ENCODE assay signal across 8 cellular contexts in genomic region chr4:123399638-123400358, GRCh38. TPM values are rescaled to one million over a fixed set of nuclear protein-coding genes. Genes with fewer than 3 reads are reported as not detected.
DNase-seq lines count a peak whose midpoint lies in the region; ATAC-seq and TF ChIP-seq lines count a peak whose summit lies in the region.

No MANE protein-coding gene starts in this region.

- peak overlapping the region; percentile 62 for H3K4me3 ChIP-seq in BJ (ENCODE audit: low read depth, low read length)
- peak overlapping the region; percentile 79 for H3K4me3 ChIP-seq in MM.1S (ENCODE audit: low read length)
- peak overlapping the region; percentile 55 for H3K4me3 ChIP-seq in colonic mucosa
- peak overlapping the region; percentile 92 to 99 for H3K4me3 ChIP-seq in muscle layer of colon (ENCODE audit: low read depth in 1 of 2, low read length in 2 of 2)

- CTCF ChIA-PET in BJ (lab: Yijun Ruan, JAX), result interaction anchor here (0.9 to 2.0 kb wide), 5 partner anchors 10 to 709 kb away, joined by 3 to 14 read pairs (median 4); no protein-coding TSS in a partner anchor

- TF ChIP-seq CTCF in BJ (IDR thresholded peaks at IDR 0.05; ENCODE audit: insufficient read depth, low read depth, low read length) (no peak), MM.1S (IDR thresholded peaks at IDR 0.05; ENCODE audit: low read length) (no peak), colonic mucosa (IDR thresholded peaks at IDR 0.05) (no peak)

- peaks cover 11% of the 10 kb centered on the region for H3F3A ChIP-seq in MM.1S (ENCODE audit: insufficient read depth, low read length)

- H3K27ac ChIP-seq in MM.1S (ENCODE audit: low read length) (peak overlapping the region; percentile 52; the same call in 1 of the 2 replicates), colonic mucosa (peak overlapping the region; percentile 95), muscle layer of colon (ENCODE audit: low read depth, low read length) (peak overlapping the region; percentile 85)

- H3K9ac ChIP-seq in MM.1S (ENCODE audit: low read length), result peak overlapping the region; percentile 65
- peak overlapping the region; percentile 64 to 85 for H3K9ac ChIP-seq in colonic mucosa (ENCODE audit: low read depth in 2 of 2, low read length in 2 of 2)
- H3K9ac ChIP-seq in muscle layer of colon (ENCODE audit: low read length), result peak overlapping the region; percentile 69

- ATAC-seq in HG03565 (IDR thresholded peaks at IDR 0.05; ENCODE audit: unreplicated experiment) (no peak), HG02763 (IDR thresholded peaks at IDR 0.05; ENCODE audit: unreplicated experiment) (no peak)

- H3K4me2 ChIP-seq in MM.1S (ENCODE audit: low read depth, low read length), result peak overlapping the region; percentile 94

- H3K27me3 ChIP-seq in BJ (ENCODE audit: control insufficient read depth, insufficient read depth, low read length), result no peaks in the 10 kb centered on the region
- no peaks in the 10 kb centered on the region for H3K27me3 ChIP-seq in MM.1S (replicated peaks; ENCODE audit: insufficient read depth, low read length)
- no peaks in the 10 kb centered on the region for H3K27me3 ChIP-seq in colonic mucosa
- H3K27me3 ChIP-seq in muscle layer of colon (ENCODE audit: control insufficient read depth in 1 of 2, insufficient read depth in 2 of 2, low read length in 2 of 2), result no peaks in the 10 kb centered on the region

- no peaks in the 10 kb centered on the region for H3K9me2 ChIP-seq in MM.1S (replicated peaks; ENCODE audit: insufficient read depth, low read length)

- no peaks in the 10 kb centered on the region for H4K20me1 ChIP-seq in MM.1S (ENCODE audit: insufficient read depth, low read length)

- H3K79me2 ChIP-seq in MM.1S (ENCODE audit: low read length), result peaks cover 46% of the 10 kb centered on the region

- no peak for DNase-seq in BJ (ENCODE audit: low read depth)
- DNase-seq in MM.1S, result peak; percentile 27
- no peak for DNase-seq in colonic mucosa
- no peak for DNase-seq in NCI-H1417 (lab: John Stamatoyannopoulos, UW)
- DNase-seq in HuH-7 (ENCODE audit: low spot score), result no peak

- intact Hi-C loops in colonic mucosa (cut with DNase I), result loop anchor here (5.0 to 10.0 kb wide), 2 partner anchors 155 to 258 kb away; no protein-coding TSS in a partner anchor

- POLR2A ChIA-PET in BJ (lab: Charles Lee), result interaction anchor here (0.6 kb wide), 1 partner anchor 9 kb away, joined by 3 read pairs; no protein-coding TSS in a partner anchor

- H3K9me3 ChIP-seq in MM.1S (replicated peaks; ENCODE audit: insufficient read depth, low read length) (no peaks in the 10 kb centered on the region), colonic mucosa (no peaks in the 10 kb centered on the region), muscle layer of colon (ENCODE audit: low read length) (no peaks in the 10 kb centered on the region)

- H3K4me1 ChIP-seq in MM.1S (ENCODE audit: low read length), result 0 out of 2 replicates have a peak, but pooled peaks cover 8% of the 10 kb centered on the region
- no peaks in the 10 kb centered on the region for H3K4me1 ChIP-seq in colonic mucosa
- peaks cover 5% of the 10 kb centered on the region for H3K4me1 ChIP-seq in muscle layer of colon (ENCODE audit: insufficient read depth, low read length)

- H2AFZ ChIP-seq in MM.1S (ENCODE audit: low read length), result peak overlapping the region; percentile 78

- H3K36me3 ChIP-seq in BJ (ENCODE audit: control insufficient read depth, insufficient read depth, low read length) (0 out of 2 replicates have a peak, but pooled peaks cover 4% of the 10 kb centered on the region), MM.1S (replicated peaks; ENCODE audit: insufficient read depth, low read length) (0 out of 2 replicates have a peak, but pooled peaks cover 3% of the 10 kb centered on the region), colonic mucosa (no peaks in the 10 kb centered on the region), muscle layer of colon (ENCODE audit: insufficient read depth, low read length) (peaks cover 19% of the 10 kb centered on the region)

RNA-seq across cellular contexts. Expression of gene SPRY1, which starts 3.2 kb away (rescaled TPM):
- 2.1 and 2.2 TPM in 2 replicates for polyA plus RNA-seq in BJ (2011; rRNA removed)
- polyA minus RNA-seq in BJ (2011; rRNA and poly(A)+ RNA removed), result 1.4 and 2.4 TPM in 2 replicates
- total RNA-seq in colonic mucosa, result 10 to 100 TPM; 23.8 to 34.2 TPM
